25 cellular contexts compared by ENCODE assay signal in the genomic region with DNA sequence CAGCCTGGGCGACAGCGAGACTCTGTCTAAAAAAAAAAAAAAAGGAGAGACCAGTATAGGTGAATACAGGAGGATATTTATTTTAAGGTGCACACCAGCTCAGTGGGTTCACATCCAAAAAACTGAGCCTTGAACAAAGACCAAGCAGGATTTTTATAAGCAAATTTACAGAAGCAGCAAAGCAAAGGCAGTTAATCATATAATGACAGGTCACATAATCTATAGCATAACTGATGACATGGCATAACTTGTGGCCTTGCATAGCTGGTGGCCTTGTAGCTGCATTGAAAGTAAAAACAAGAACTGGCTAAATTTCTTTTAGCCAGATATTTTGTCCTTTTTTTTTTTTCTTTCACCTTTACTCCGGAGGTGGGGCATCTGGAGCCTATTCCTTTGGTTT. TPM values are rescaled to one million over a fixed set of nuclear protein-coding genes. Genes with fewer than 3 reads are reported as not detected.
"Had no signal": no experiment of that assay in that cellular context is flagged by ENCODE, and none has a peak within 500 bp of the region (broad histone marks: within the 10 kb centered on the region; RNA-seq: fewer than 3 reads in every experiment).

No MANE protein-coding gene starts in this region.

- FAIRE-seq: endometrium, frontal cortex, islet of Langerhans, small intestine had no signal

- H3K27me3 ChIP-seq: ovary, right atrium auricular region, stomach, transverse colon had no signal

- H3K9me3 Mint-ChIP-seq: naive thymus-derived CD4-positive, alpha-beta T cell; neural crest cell had no signal

- H3K27ac ChIP-seq: heart right ventricle, right atrium auricular region, stomach, thoracic aorta, transverse colon had no signal

- DNase-seq: effector memory CD4-positive, alpha-beta T cell; heart right ventricle; hypothalamus; kidney glomerular epithelial cell; naive thymus-derived CD4-positive, alpha-beta T cell; nucleus accumbens; small intestine; stimulated activated CD4-positive, alpha-beta T cell treated with anti-CD3 and anti-CD28 coated beads, Interleukin-12 subunit alpha, Interleukin-12 subunit beta, amount 100 ng/mL, for 4 hours; stimulated activated naive CD4-positive, alpha-beta T cell; stomach; substantia nigra; transverse colon had no signal

- H3K4me3 Mint-ChIP-seq: naive thymus-derived CD4-positive, alpha-beta T cell; neural crest cell had no signal

- ATAC-seq: esophagus mucosa; heart right ventricle; naive thymus-derived CD4-positive, alpha-beta T cell had no signal

- H3K9me3 ChIP-seq: heart right ventricle, ovary, right atrium auricular region, stomach, thoracic aorta, transverse colon had no signal

- H3K36me3 Mint-ChIP-seq: naive thymus-derived CD4-positive, alpha-beta T cell had no signal

- H3K36me3 ChIP-seq: heart right ventricle, ovary, right atrium auricular region, stomach, thoracic aorta, transverse colon had no signal

- H3K4me3 ChIP-seq: heart right ventricle, ovary, right atrium auricular region, stomach, thoracic aorta, transverse colon had no signal

RNA-seq across cellular contexts. Expression of a gene that starts 53.8 kb away (rescaled TPM):
- total RNA-seq: fibroblast of lung, frontal cortex, liver, lung microvascular endothelial cell, mononuclear cell, neural crest cell, posterior vena cava, right atrium auricular region, thoracic aorta had no signal
- polyA plus RNA-seq: fibroblast of lung; heart right ventricle; naive thymus-derived CD4-positive, alpha-beta T cell had no signal
